11 cellular contexts compared by ENCODE assay signal in the genomic region with DNA sequence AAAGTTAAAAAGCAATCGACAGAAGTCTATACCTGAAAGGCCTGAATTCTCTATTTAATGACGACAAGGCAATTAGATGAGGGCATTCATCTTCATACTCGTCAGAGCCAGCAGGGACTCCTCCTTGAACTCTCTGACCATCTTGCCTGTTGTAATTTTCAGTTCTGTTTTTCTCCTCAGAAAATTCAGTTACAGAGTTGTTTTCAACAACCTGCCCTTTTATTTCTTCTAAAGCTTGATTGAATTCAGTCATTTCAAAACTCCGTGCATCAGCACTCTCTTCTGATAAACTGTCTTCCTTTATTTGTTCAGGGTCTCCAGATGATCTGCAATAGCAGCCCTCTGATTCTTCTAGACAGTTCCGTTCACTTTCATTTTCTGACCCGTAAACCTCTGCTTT. TPM values are rescaled to one million over a fixed set of nuclear protein-coding genes. Genes with fewer than 3 reads are reported as not detected.
DNase-seq lines count a peak whose midpoint lies in the region; ATAC-seq, FAIRE-seq and TF ChIP-seq lines count a peak whose summit lies in the region.
"Had no signal": no experiment of that assay in that cellular context is flagged by ENCODE, and none has a peak within 500 bp of the region (broad histone marks: within the 10 kb centered on the region; RNA-seq: fewer than 3 reads in every experiment).

No MANE protein-coding gene starts in this region.

- no peak overlapping the region for H2AFZ ChIP-seq in HepG2 (ENCODE audit: low read length)

- no peak for TF ChIP-seq CTCF in HepG2 (CRISPR knock-in tag; IDR thresholded peaks at IDR 0.05)

- H3K9me3 ChIP-seq in HepG2 (ENCODE audit: low read length), result no peaks in the 10 kb centered on the region

- no peaks in the 10 kb centered on the region for H3K27me3 ChIP-seq in HepG2 (ENCODE audit: control insufficient read depth in 1 of 2, insufficient read depth in 2 of 2, low read length in 2 of 2)

- H3K4me2 ChIP-seq in HepG2 (ENCODE audit: low read depth, low read length), result no peak overlapping the region

- no peak overlapping the region for H3K4me3 ChIP-seq in HepG2 (replicated peaks in 1 of 3; ENCODE audit: insufficient read depth in 1 of 3, low read depth in 2 of 3, low read length in 3 of 3)

- no TSS peak for BruUV-seq in HepG2 (replicated peaks; lab: Mats Ljungman, UMichigan)

- no peaks in the 10 kb centered on the region for H4K20me1 ChIP-seq in HepG2 (ENCODE audit: insufficient read depth, low read length)

- no peak overlapping the region for H3K27ac ChIP-seq in HepG2 (ENCODE audit: extremely low read length, insufficient read depth, low read length)

- ATAC-seq in GM21576 (IDR thresholded peaks at IDR 0.05; ENCODE audit: unreplicated experiment) (peak; percentile 69), HG03565 (IDR thresholded peaks at IDR 0.05; ENCODE audit: unreplicated experiment) (peak; percentile 81), HepG2 (no peak)

- peaks cover 9 to 50% of the 10 kb centered on the region in 2 experiments for H3K36me3 ChIP-seq in HepG2 (replicated peaks in 1 of 2; ENCODE audit: control insufficient read depth in 1 of 2, insufficient read depth in 2 of 2, low read length in 2 of 2)

- no peak for TF ChIP-seq EP300 in HepG2 (IDR thresholded peaks at IDR 0.05; ENCODE audit: low read depth in 2 of 2, low read length in 2 of 2)
- TF ChIP-seq EP300 in HepG2 (CRISPR knock-in tag; IDR thresholded peaks at IDR 0.05; ENCODE audit: borderline replicate concordance), result no peak

- TF ChIP-seq POLR2A in HepG2 (IDR thresholded peaks at IDR 0.05; ENCODE audit: insufficient read depth in 1 of 2, low read depth in 2 of 2, low read length in 2 of 2), result no peak

- H3K9ac ChIP-seq in HepG2 (ENCODE audit: insufficient read depth, low read depth, low read length), result no peak overlapping the region

- POLR2A ChIA-PET in HepG2 (lab: Yijun Ruan, JAX), result no interaction called here

- 95% methylated on average over 6 of the region's 6 CpGs for WGBS in HepG2 (ENCODE audit: low lambda C conversion rate)

- FAIRE-seq in HepG2 (lab: Jason Lieb, UNC) (no peak), HTR-8/SVneo (lab: Jason Lieb, UNC) (no peak)

- in situ Hi-C loops in HepG2 (cut with HindIII; ENCODE audit: extremely low pct_ligation_motif_present, low pct_unique_long_range_greater_than_20kb), result loop anchor here (10.0 to 25.0 kb wide), 2 partner anchors 293 to 555 kb away; a partner anchor contains a TSS

- TF ChIP-seq RAD21 in HepG2 (CRISPR knock-in tag; IDR thresholded peaks at IDR 0.05), result no peak

- peaks cover 17% of the 10 kb centered on the region for H3K4me1 ChIP-seq in HepG2 (ENCODE audit: insufficient read depth, low read length)

- CTCF ChIA-PET in HepG2 (lab: Yijun Ruan, JAX; ENCODE audit: low intra/inter-chr PET ratio, low total read pairs), result no interaction called here

- peak; percentile 19 for DNase-seq in SIG-M5 treated with dmso at 0.1 percent for 504 hours (lab: John Stamatoyannopoulos, UW; ENCODE audit: unreplicated experiment)
- DNase-seq in SIG-M5 (lab: John Stamatoyannopoulos, UW), result no peak
- DNase-seq in HepG2 (ENCODE audit: low spot score), result no peak
- DNase-seq in HTR-8/SVneo (ENCODE audit: insufficient read length, low spot score), result no peak
- DNase-seq in glomerular visceral epithelial cell (ENCODE audit: extremely low spot score), result no peak
- DNase-seq in activated CD4-positive, alpha-beta T cell treated with anti-CD3 and anti-CD28 coated beads, Interleukin-2, amount 50 U/mL, for 48 hours, result no peak
- DNase-seq: NCI-H1694 treated with DMSO at 0.1 percent for 48 hours had no signal

- no peaks in the 10 kb centered on the region for H3K79me2 ChIP-seq in HepG2 (ENCODE audit: insufficient read depth, low read length)

- intact Hi-C loops in HepG2 (cut with micrococcal nuclease; ENCODE audit: unreplicated experiment), result loop anchor here (5.0 kb wide), 1 partner anchor 1180 kb away; no protein-coding TSS in a partner anchor

TF ChIP-seq in HepG2, 621 proteins besides CTCF, POLR2A, EP300 and RAD21:
- TF ChIP-seq, protein P1, sequence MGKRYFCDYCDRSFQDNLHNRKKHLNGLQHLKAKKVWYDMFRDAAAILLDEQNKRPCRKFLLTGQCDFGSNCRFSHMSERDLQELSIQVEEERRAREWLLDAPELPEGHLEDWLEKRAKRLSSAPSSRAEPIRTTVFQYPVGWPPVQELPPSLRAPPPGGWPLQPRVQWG (CRISPR knock-in tag; IDR thresholded peaks at IDR 0.05; ENCODE audit: borderline replicate concordance, low read depth), result no peak
- no peak for TF ChIP-seq GTF2F1 (IDR thresholded peaks at IDR 0.05; ENCODE audit: low read length)
- peak; percentile 19 to 59; a peak in 2 of 4 replicates for TF ChIP-seq MAFK (conservative IDR thresholded peaks at IDR 0.05 in 1 of 2, IDR thresholded peaks at IDR 0.05 in 1 of 2; ENCODE audit: low read length in 2 of 2)
- no peak for TF ChIP-seq SRSF1 (optimal IDR thresholded peaks at IDR 0.05; ENCODE audit: low read depth, low read length)
- peak; percentile 49; the same call in 1 of the 2 replicates for TF ChIP-seq MAFF (IDR thresholded peaks at IDR 0.05; ENCODE audit: low read depth, low read length)

RNA-seq across cellular contexts. Expression of a gene that starts 15.6 kb away (rescaled TPM):
- total RNA-seq in HepG2 (2016; rRNA removed; fragmentation: Illumina TruSeq; extraction: Trizol), result 46.6 and 74.0 TPM in 2 replicates
- total RNA-seq in HepG2 (2016; cell fraction: cytosol; rRNA removed; fragmentation: Illumina TruSeq; extraction: Trizol; ENCODE audit: low read depth), result 1.7 and 9.3 TPM in 2 replicates
- total RNA-seq in HepG2 (2016; cell fraction: insoluble cytoplasmic fraction; rRNA removed; fragmentation: Illumina TruSeq; extraction: Trizol), result 46.5 and 70.7 TPM in 2 replicates
- total RNA-seq in HepG2 (2016; cell fraction: membrane; rRNA removed; fragmentation: Illumina TruSeq; extraction: Trizol), result 11.0 and 11.8 TPM in 2 replicates
- total RNA-seq in HepG2 (2016; cell fraction: nucleus; rRNA removed; fragmentation: Illumina TruSeq; extraction: Trizol), result 32.9 and 39.9 TPM in 2 replicates
- polyA plus RNA-seq in HepG2 (2011; rRNA removed), result 6.2 and 8.1 TPM in 2 replicates
- 2.5 and 3.5 TPM in 2 replicates for polyA plus RNA-seq in HepG2 (2011; cell fraction: cytosol; rRNA removed)
- polyA plus RNA-seq in HepG2 (2011; cell fraction: nucleus; rRNA removed), result 5.5 and 6.4 TPM in 2 replicates
- 14.5 and 25.6 TPM in 2 replicates for polyA plus RNA-seq in HepG2 (2012)
- 3.0 and 3.2 TPM in 2 replicates for polyA plus RNA-seq in HepG2 (2016; cell fraction: cytosol; fragmentation: Illumina TruSeq; extraction: Trizol; ENCODE audit: low read depth)
- 71.0 and 77.1 TPM in 2 replicates for polyA plus RNA-seq in HepG2 (2016; cell fraction: insoluble cytoplasmic fraction; fragmentation: Illumina TruSeq; extraction: Trizol; ENCODE audit: low read depth)
- 3.5 and 5.1 TPM in 2 replicates for polyA plus RNA-seq in HepG2 (2016; cell fraction: membrane; fragmentation: Illumina TruSeq; extraction: Trizol; ENCODE audit: low read depth)
- polyA plus RNA-seq in HepG2 (2016; cell fraction: nucleus; fragmentation: Illumina TruSeq; extraction: Trizol; ENCODE audit: insufficient read depth, low read depth), result 38.8 and 44.9 TPM in 2 replicates
- 11.8 and 14.9 TPM in 2 replicates for polyA minus RNA-seq in HepG2 (2011; rRNA and poly(A)+ RNA removed; ENCODE audit: low replicate concordance)
- 4.2 and 5.5 TPM in 2 replicates for polyA minus RNA-seq in HepG2 (2011; cell fraction: cytosol; rRNA and poly(A)+ RNA removed)
- 48.5 and 62.5 TPM in 2 replicates for polyA minus RNA-seq in HepG2 (2011; cell fraction: nucleus; rRNA and poly(A)+ RNA removed)

RNA-seq across cellular contexts. Expression of a gene that starts 25.0 kb away (rescaled TPM):
- total RNA-seq in HepG2 (2016; rRNA removed; fragmentation: Illumina TruSeq; extraction: Trizol), result not detected in 2 replicates
- total RNA-seq in HepG2 (2016; cell fraction: cytosol; rRNA removed; fragmentation: Illumina TruSeq; extraction: Trizol; ENCODE audit: low read depth), result not detected in 2 replicates
- total RNA-seq in HepG2 (2016; cell fraction: insoluble cytoplasmic fraction; rRNA removed; fragmentation: Illumina TruSeq; extraction: Trizol), result not detected in 2 replicates
- not detected in 2 replicates for total RNA-seq in HepG2 (2016; cell fraction: membrane; rRNA removed; fragmentation: Illumina TruSeq; extraction: Trizol)
- total RNA-seq in HepG2 (2016; cell fraction: nucleus; rRNA removed; fragmentation: Illumina TruSeq; extraction: Trizol), result not detected in 2 replicates
- not detected in 2 replicates for polyA plus RNA-seq in HepG2 (2011; rRNA removed)
- polyA plus RNA-seq in HepG2 (2011; cell fraction: cytosol; rRNA removed), result not detected in 2 replicates
- polyA plus RNA-seq in HepG2 (2011; cell fraction: nucleus; rRNA removed), result not detected in 2 replicates
- not detected in 2 replicates for polyA plus RNA-seq in HepG2 (2012)
- polyA plus RNA-seq in HepG2 (2016; cell fraction: cytosol; fragmentation: Illumina TruSeq; extraction: Trizol; ENCODE audit: low read depth), result not detected in 2 replicates
- polyA plus RNA-seq in HepG2 (2016; cell fraction: insoluble cytoplasmic fraction; fragmentation: Illumina TruSeq; extraction: Trizol; ENCODE audit: low read depth), result not detected in 2 replicates
- not detected in 2 replicates for polyA plus RNA-seq in HepG2 (2016; cell fraction: membrane; fragmentation: Illumina TruSeq; extraction: Trizol; ENCODE audit: low read depth)
- not detected in 2 replicates for polyA plus RNA-seq in HepG2 (2016; cell fraction: nucleus; fragmentation: Illumina TruSeq; extraction: Trizol; ENCODE audit: insufficient read depth, low read depth)
- not detected in 2 replicates for polyA minus RNA-seq in HepG2 (2011; rRNA and poly(A)+ RNA removed; ENCODE audit: low replicate concordance)
- polyA minus RNA-seq in HepG2 (2011; cell fraction: cytosol; rRNA and poly(A)+ RNA removed), result not detected in 2 replicates
- polyA minus RNA-seq in HepG2 (2011; cell fraction: nucleus; rRNA and poly(A)+ RNA removed), result not detected in 2 replicates
- total RNA-seq: A673, lung microvascular endothelial cell had no signal
